ENCODE assay signal across 24 cellular contexts in the genomic region with DNA sequence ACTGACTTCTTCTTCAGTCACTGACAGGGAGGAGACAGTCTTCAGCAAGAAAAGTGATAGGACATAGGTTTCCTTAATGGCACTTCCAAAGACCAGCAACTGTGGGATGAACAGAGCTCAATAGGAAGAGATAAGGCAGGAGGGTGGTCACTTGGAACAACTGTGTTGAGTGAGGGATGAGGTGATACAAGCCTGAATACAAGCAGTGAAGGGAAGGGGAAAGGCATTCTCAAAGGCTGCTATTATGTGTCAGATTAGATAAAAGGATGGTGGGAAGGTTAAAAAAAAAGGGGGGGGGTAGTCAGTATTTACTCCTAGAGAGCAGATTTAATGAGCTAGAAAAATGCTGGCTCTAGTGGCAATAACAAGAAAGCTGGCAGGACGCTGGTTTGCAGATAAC. TPM values are rescaled to one million over a fixed set of nuclear protein-coding genes. Genes with fewer than 3 reads are reported as not detected.
"Had no signal": no experiment of that assay in that cellular context is flagged by ENCODE, and none has a peak within 500 bp of the region (broad histone marks: within the 10 kb centered on the region; RNA-seq: fewer than 3 reads in every experiment).

No MANE protein-coding gene starts in this region.

- H3K4me3 Mint-ChIP-seq: activated CD4-positive, alpha-beta T cell treated with anti-CD3 and anti-CD28 coated beads, Interleukin-2, amount 10 ng/mL, durations not matched to agents 7 days and 5 days; activated CD8-positive, alpha-beta memory T cell treated with anti-CD3 and anti-CD28 coated beads, Interleukin-2, amount 10 ng/mL, durations not matched to agents 7 days and 5 days; activated CD8-positive, alpha-beta T cell treated with anti-CD3 and anti-CD28 coated beads for 36 hours; dendritic cell treated with granulocyte-macrophage colony-stimulating factor and Interleukin-4, amounts not matched to agents 40 ng/mL and 50 ng/mL, for 4 days; natural killer cell treated with Interleukin-12 subunit alpha and Interleukin-12 subunit beta and Interleukin-15 and Interleukin-18, amount 100 ng/mL, for 72 hours; T-cell; T-helper 2 cell treated with Interferon-gamma antibody and Interleukin-4, amounts not matched to agents 5 μg/mL and 100 μg/mL, for 36 hours had no signal

- H3K27ac ChIP-seq: ascending aorta, brain microvascular endothelial cell, thoracic aorta, upper lobe of right lung, VCaP had no signal

- H3K4me1 Mint-ChIP-seq: activated CD4-positive, alpha-beta T cell treated with anti-CD3 and anti-CD28 coated beads, Interleukin-2, amount 10 ng/mL, durations not matched to agents 7 days and 5 days; activated CD8-positive, alpha-beta memory T cell treated with anti-CD3 and anti-CD28 coated beads, Interleukin-2, amount 10 ng/mL, durations not matched to agents 7 days and 5 days; T-cell had no signal

- ATAC-seq: activated CD4-positive, CD25-positive, alpha-beta regulatory T cell treated with anti-CD3 and anti-CD28 coated beads, Interleukin-2, amount 50 U/mL, for 24 hours; activated CD8-positive, alpha-beta memory T cell treated with anti-CD3 and anti-CD28 coated beads, Interleukin-2, amount 10 ng/mL, durations not matched to agents 7 days and 5 days; activated CD8-positive, alpha-beta T cell treated with anti-CD3 and anti-CD28 coated beads for 36 hours; activated naive CD4-positive, alpha-beta T cell treated with anti-CD3 and anti-CD28 coated beads, Interleukin-2, amount 50 U/mL, for 72 hours; natural killer cell treated with Interleukin-12 subunit alpha and Interleukin-12 subunit beta and Interleukin-15 and Interleukin-18, amount 100 ng/mL, for 72 hours; T-cell had no signal

- H3K9me3 Mint-ChIP-seq: activated CD4-positive, alpha-beta T cell treated with anti-CD3 and anti-CD28 coated beads, Interleukin-2, amount 10 ng/mL, durations not matched to agents 7 days and 5 days; activated CD8-positive, alpha-beta T cell treated with anti-CD3 and anti-CD28 coated beads for 36 hours; activated naive CD4-positive, alpha-beta T cell treated with anti-CD3 and anti-CD28 coated beads, Interleukin-2, amount 50 U/mL, for 72 hours; dendritic cell treated with granulocyte-macrophage colony-stimulating factor and Interleukin-4, amounts not matched to agents 40 ng/mL and 50 ng/mL, for 4 days; natural killer cell treated with Interleukin-12 subunit alpha and Interleukin-12 subunit beta and Interleukin-15 and Interleukin-18, amount 100 ng/mL, for 72 hours; T-cell; T-helper 2 cell treated with Interferon-gamma antibody and Interleukin-4, amounts not matched to agents 5 μg/mL and 100 μg/mL, for 36 hours had no signal

- H3K9me3 ChIP-seq: ascending aorta, thoracic aorta, upper lobe of right lung had no signal

- H3K36me3 Mint-ChIP-seq: activated CD8-positive, alpha-beta memory T cell treated with anti-CD3 and anti-CD28 coated beads, Interleukin-2, amount 10 ng/mL, durations not matched to agents 7 days and 5 days; activated naive CD4-positive, alpha-beta T cell treated with anti-CD3 and anti-CD28 coated beads, Interleukin-2, amount 50 U/mL, for 72 hours; natural killer cell treated with Interleukin-12 subunit alpha and Interleukin-12 subunit beta and Interleukin-15 and Interleukin-18, amount 100 ng/mL, for 72 hours; T-cell had no signal

- H3K4me1 ChIP-seq: ascending aorta, upper lobe of right lung had no signal

- H3K4me3 ChIP-seq: ascending aorta, thoracic aorta, upper lobe of right lung had no signal

- H3K27ac Mint-ChIP-seq: activated CD4-positive, alpha-beta T cell treated with anti-CD3 and anti-CD28 coated beads, Interleukin-2, amount 10 ng/mL, durations not matched to agents 7 days and 5 days; activated CD8-positive, alpha-beta memory T cell treated with anti-CD3 and anti-CD28 coated beads, Interleukin-2, amount 10 ng/mL, durations not matched to agents 7 days and 5 days; activated CD8-positive, alpha-beta T cell treated with anti-CD3 and anti-CD28 coated beads for 36 hours; activated naive CD4-positive, alpha-beta T cell treated with anti-CD3 and anti-CD28 coated beads, Interleukin-2, amount 50 U/mL, for 72 hours; dendritic cell treated with granulocyte-macrophage colony-stimulating factor and Interleukin-4, amounts not matched to agents 40 ng/mL and 50 ng/mL, for 4 days; natural killer cell treated with Interleukin-12 subunit alpha and Interleukin-12 subunit beta and Interleukin-15 and Interleukin-18, amount 100 ng/mL, for 72 hours; T-cell; T-helper 2 cell treated with Interferon-gamma antibody and Interleukin-4, amounts not matched to agents 5 μg/mL and 100 μg/mL, for 36 hours had no signal

- H3K27me3 ChIP-seq: ascending aorta, brain microvascular endothelial cell, upper lobe of right lung had no signal

- DNase-seq: activated CD4-positive, alpha-beta T cell treated with anti-CD3 and anti-CD28 coated beads, Interleukin-2, amount 10 ng/mL, durations not matched to agents 7 days and 5 days; activated CD8-positive, alpha-beta memory T cell treated with anti-CD3 and anti-CD28 coated beads, Interleukin-2, amount 10 ng/mL, durations not matched to agents 7 days and 5 days; activated CD8-positive, alpha-beta T cell treated with anti-CD3 and anti-CD28 coated beads for 36 hours; activated T-cell treated with anti-CD3 and anti-CD28 coated beads for 4 hours; brain microvascular endothelial cell; effector CD4-positive, alpha-beta T cell; foreskin fibroblast; left ventricle myocardium superior; mammary epithelial cell; midbrain; posterior cingulate gyrus; retina; stimulated activated CD4-positive, alpha-beta T cell treated with anti-CD3 and anti-CD28 coated beads, Interleukin-4, amount 100 ng/mL, for 1 hour; stimulated activated naive CD4-positive, alpha-beta T cell; T-cell; upper lobe of right lung had no signal

- H3K36me3 ChIP-seq: ascending aorta, brain microvascular endothelial cell, thoracic aorta, upper lobe of right lung had no signal

- H3K27me3 Mint-ChIP-seq: activated CD8-positive, alpha-beta memory T cell treated with anti-CD3 and anti-CD28 coated beads, Interleukin-2, amount 10 ng/mL, durations not matched to agents 7 days and 5 days had no signal

RNA-seq across cellular contexts. Expression of a gene that starts 25.7 kb away (rescaled TPM):
- total RNA-seq: activated CD4-positive, alpha-beta T cell treated with anti-CD3 and anti-CD28 coated beads, Interleukin-2, amount 10 ng/mL, durations not matched to agents 7 days and 5 days; activated CD8-positive, alpha-beta T cell treated with anti-CD3 and anti-CD28 coated beads for 36 hours; natural killer cell treated with Interleukin-12 subunit alpha and Interleukin-12 subunit beta and Interleukin-15 and Interleukin-18, amount 100 ng/mL, for 72 hours had no signal
